ENCODE assay signal across 7 cellular contexts in the genomic region with DNA sequence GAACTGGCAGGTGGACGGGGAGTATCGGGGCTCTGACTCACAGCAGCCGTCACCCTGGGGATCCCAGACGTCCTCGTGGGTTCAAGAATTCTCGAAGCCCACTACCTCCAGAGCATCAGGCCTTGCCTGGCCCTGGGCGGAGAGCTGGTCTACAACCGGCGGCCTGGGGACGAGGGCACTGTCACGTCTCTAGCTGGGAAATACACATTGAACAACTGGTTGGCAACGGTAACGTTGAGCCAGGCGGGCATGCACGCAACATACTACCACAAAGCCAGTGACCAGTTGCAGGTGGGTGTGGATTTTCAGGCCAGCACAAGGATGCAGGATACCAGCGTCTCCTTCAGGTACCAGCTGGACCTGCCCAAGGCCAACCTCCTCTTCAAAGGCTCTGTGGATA.
A peak's percentile ranks its signal among the peaks of the same experiment; 100 is the strongest.
DNase-seq lines count a peak whose midpoint lies in the region; ATAC-seq, FAIRE-seq and TF ChIP-seq lines count a peak whose summit lies in the region.
"Not testable (repeated sequence)": the region's sequence is repeated elsewhere in the genome, so short reads cannot be mapped to it uniquely, and the experiment has no call there.

No MANE protein-coding gene starts in this region.

- not testable (repeated sequence) for H3K9ac ChIP-seq in PC-3 (ENCODE audit: low read length)

- POLR2A ChIA-PET in PC-3 (lab: Charles Lee; ENCODE audit: unreplicated experiment): not testable (repeated sequence)

- H3K4me1 ChIP-seq in PC-3 (ENCODE audit: insufficient read depth, low read length); right lobe of liver; pancreas; spleen: not testable (repeated sequence)

- peak; percentile 0 for DNase-seq in PC-3
- peak; percentile 64 for DNase-seq in activated effector memory CD4-positive, alpha-beta T cell treated with anti-CD3 and anti-CD28 coated beads, Interleukin-2, amount 50 U/mL, for 16 hours
- peak in 6 of 10 donors; percentile 1 to 53 (median 28) for DNase-seq in dorsolateral prefrontal cortex
- DNase-seq in left cardiac atrium: peak; percentile 17
- DNase-seq in right lobe of liver: peak in 2 of 3 donors; percentile 31 to 45
- DNase-seq in pancreas: peak in 4 of 6 donors; percentile 2 to 92 (median 30)
- DNase-seq in spleen: peak; percentile 84

- H3K9me2 ChIP-seq in PC-3 (replicated peaks; ENCODE audit: low read length): not testable (repeated sequence)

- H4K20me1 ChIP-seq in PC-3 (ENCODE audit: low read length): not testable (repeated sequence)

- H3K4me2 ChIP-seq in PC-3 (ENCODE audit: low read length): not testable (repeated sequence)

- not testable (repeated sequence) for H2AFZ ChIP-seq in PC-3 (ENCODE audit: low read length)

- not testable (repeated sequence) for H3K27me3 ChIP-seq in PC-3 (ENCODE audit: low read length); dorsolateral prefrontal cortex; right lobe of liver; pancreas; spleen (replicated peaks in 1 of 7)

- BruUV-seq in PC-3 (replicated peaks; lab: Mats Ljungman, UMichigan): not testable (repeated sequence)

- not testable (repeated sequence) for H3K9me3 ChIP-seq in PC-3 (ENCODE audit: low read length); right lobe of liver; pancreas; spleen

- FAIRE-seq in pancreas (lab: Jason Lieb, UNC): not testable (repeated sequence)

- not testable (repeated sequence) for H3K27ac ChIP-seq in PC-3 (ENCODE audit: low read length); dorsolateral prefrontal cortex; right lobe of liver; pancreas; spleen

- CTCF ChIA-PET in PC-3 (lab: Charles Lee): not testable (repeated sequence)

- H3K79me2 ChIP-seq in PC-3 (ENCODE audit: low read length): not testable (repeated sequence)

- not testable (repeated sequence) for TF ChIP-seq CTCF in PC-3 (conservative IDR thresholded peaks at IDR 0.05; ENCODE audit: low read depth, low read length); dorsolateral prefrontal cortex (IDR thresholded peaks at IDR 0.05 in 54 of 56, conservative IDR thresholded peaks at IDR 0.05 in 2 of 56; ENCODE audit: low read depth in 1 of 56, partially characterized antibody in 56 of 56); right lobe of liver (IDR thresholded peaks at IDR 0.05); pancreas (IDR thresholded peaks at IDR 0.05); spleen (IDR thresholded peaks at IDR 0.05 in 8 of 11, conservative IDR thresholded peaks at IDR 0.05 in 3 of 11)

- not testable (repeated sequence) for H3F3A ChIP-seq in PC-3 (ENCODE audit: low read length, unreplicated experiment)

- TF ChIP-seq POLR2A in right lobe of liver (IDR thresholded peaks at IDR 0.05); spleen (IDR thresholded peaks at IDR 0.05): not testable (repeated sequence)

- 90% methylated on average over 8 of the region's 16 CpGs for WGBS in right lobe of liver (ENCODE audit: insufficient coverage, low coverage, low lambda C conversion rate, missing lambda C conversion rate)
- WGBS in pancreas, 2 donors: 83 to 87% methylated on average over 9 of the region's 16 CpGs
- WGBS in spleen, 5 donors: 81 to 93% (median 91%) methylated on average over 9 to 15 of the region's 16 CpGs

- H3K4me3 ChIP-seq in PC-3 (ENCODE audit: low read length); dorsolateral prefrontal cortex; right lobe of liver; pancreas; spleen: not testable (repeated sequence)

- not testable (repeated sequence) for H3K36me3 ChIP-seq in PC-3 (ENCODE audit: low read depth, low read length); right lobe of liver; pancreas; spleen

- ATAC-seq in PC-3, left cardiac atrium: not testable (repeated sequence)
- ATAC-seq in right lobe of liver (peak in 1 of 4 donors; percentile 43), pancreas (peak in 1 of 4 donors; percentile 19)

- intact Hi-C loops in PC-3 (cut with micrococcal nuclease); dorsolateral prefrontal cortex (cut with DNase I); left cardiac atrium (cut with DNase I); right lobe of liver (cut with DNase I); pancreas (cut with DNase I); spleen (cut with DNase I; ENCODE audit: low total_unique reads): not testable (repeated sequence)

Comparison
In these comparisons a context has a peak if more than half of its experiments do, and no peak if none do; other contexts are left out.
1. DNase-seq: peak in every context shown above with its lines; median percentile 84 in spleen; 64 in activated effector memory CD4-positive, alpha-beta T cell treated with anti-CD3 and anti-CD28 coated beads, Interleukin-2, amount 50 U/mL, for 16 hours; 38 in right lobe of liver; 30 in pancreas; 28 in dorsolateral prefrontal cortex; 17 in left cardiac atrium; 0 in PC-3.